1 cellular context compared by ENCODE assay signal in genomic region chr10:124741922-124742417, GRCh38.
TF ChIP-seq lines count a peak whose summit lies in the region.

No MANE protein-coding gene starts in this region.

TF ChIP-seq in GM23338, 12 proteins besides CTCF, POLR2A, EP300 and RAD21:
- TF ChIP-seq, protein P1, sequence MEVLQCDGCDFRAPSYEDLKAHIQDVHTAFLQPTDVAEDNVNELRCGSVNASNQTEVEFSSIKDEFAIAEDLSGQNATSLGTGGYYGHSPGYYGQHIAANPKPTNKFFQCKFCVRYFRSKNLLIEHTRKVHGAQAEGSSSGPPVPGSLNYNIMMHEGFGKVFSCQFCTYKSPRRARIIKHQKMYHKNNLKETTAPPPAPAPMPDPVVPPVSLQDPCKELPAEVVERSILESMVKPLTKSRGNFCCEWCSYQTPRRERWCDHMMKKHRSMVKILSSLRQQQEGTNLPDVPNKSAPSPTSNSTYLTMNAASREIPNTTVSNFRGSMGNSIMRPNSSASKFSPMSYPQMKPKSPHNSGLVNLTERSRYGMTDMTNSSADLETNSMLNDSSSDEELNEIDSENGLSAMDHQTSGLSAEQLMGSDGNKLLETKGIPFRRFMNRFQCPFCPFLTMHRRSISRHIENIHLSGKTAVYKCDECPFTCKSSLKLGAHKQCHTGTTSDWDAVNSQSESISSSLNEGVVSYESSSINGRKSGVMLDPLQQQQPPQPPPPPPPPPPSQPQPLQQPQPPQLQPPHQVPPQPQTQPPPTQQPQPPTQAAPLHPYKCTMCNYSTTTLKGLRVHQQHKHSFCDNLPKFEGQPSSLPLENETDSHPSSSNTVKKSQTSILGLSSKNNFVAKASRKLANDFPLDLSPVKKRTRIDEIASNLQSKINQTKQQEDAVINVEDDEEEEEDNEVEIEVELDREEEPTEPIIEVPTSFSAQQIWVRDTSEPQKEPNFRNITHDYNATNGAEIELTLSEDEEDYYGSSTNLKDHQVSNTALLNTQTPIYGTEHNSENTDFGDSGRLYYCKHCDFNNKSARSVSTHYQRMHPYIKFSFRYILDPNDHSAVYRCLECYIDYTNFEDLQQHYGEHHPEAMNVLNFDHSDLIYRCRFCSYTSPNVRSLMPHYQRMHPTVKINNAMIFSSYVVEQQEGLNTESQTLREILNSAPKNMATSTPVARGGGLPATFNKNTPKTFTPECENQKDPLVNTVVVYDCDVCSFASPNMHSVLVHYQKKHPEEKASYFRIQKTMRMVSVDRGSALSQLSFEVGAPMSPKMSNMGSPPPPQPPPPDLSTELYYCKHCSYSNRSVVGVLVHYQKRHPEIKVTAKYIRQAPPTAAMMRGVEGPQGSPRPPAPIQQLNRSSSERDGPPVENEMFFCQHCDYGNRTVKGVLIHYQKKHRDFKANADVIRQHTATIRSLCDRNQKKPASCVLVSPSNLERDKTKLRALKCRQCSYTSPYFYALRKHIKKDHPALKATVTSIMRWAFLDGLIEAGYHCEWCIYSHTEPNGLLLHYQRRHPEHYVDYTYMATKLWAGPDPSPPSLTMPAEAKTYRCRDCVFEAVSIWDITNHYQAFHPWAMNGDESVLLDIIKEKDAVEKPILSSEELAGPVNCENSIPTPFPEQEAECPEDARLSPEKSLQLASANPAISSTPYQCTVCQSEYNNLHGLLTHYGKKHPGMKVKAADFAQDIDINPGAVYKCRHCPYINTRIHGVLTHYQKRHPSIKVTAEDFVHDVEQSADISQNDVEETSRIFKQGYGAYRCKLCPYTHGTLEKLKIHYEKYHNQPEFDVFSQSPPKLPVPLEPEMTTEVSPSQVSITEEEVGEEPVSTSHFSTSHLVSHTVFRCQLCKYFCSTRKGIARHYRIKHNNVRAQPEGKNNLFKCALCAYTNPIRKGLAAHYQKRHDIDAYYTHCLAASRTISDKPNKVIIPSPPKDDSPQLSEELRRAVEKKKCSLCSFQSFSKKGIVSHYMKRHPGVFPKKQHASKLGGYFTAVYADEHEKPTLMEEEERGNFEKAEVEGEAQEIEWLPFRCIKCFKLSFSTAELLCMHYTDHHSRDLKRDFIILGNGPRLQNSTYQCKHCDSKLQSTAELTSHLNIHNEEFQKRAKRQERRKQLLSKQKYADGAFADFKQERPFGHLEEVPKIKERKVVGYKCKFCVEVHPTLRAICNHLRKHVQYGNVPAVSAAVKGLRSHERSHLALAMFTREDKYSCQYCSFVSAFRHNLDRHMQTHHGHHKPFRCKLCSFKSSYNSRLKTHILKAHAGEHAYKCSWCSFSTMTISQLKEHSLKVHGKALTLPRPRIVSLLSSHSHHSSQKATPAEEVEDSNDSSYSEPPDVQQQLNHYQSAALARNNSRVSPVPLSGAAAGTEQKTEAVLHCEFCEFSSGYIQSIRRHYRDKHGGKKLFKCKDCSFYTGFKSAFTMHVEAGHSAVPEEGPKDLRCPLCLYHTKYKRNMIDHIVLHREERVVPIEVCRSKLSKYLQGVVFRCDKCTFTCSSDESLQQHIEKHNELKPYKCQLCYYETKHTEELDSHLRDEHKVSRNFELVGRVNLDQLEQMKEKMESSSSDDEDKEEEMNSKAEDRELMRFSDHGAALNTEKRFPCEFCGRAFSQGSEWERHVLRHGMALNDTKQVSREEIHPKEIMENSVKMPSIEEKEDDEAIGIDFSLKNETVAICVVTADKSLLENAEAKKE (CRISPR knock-in tag; IDR thresholded peaks at IDR 0.05): no peak
- no peak for TF ChIP-seq ZNF114 (CRISPR knock-in tag; IDR thresholded peaks at IDR 0.05)
- TF ChIP-seq CREB1 (CRISPR knock-in tag; IDR thresholded peaks at IDR 0.05; ENCODE audit: low read depth): no peak
- no peak for TF ChIP-seq ZNF331 (CRISPR knock-in tag; IDR thresholded peaks at IDR 0.05; ENCODE audit: low read depth)
- no peak for TF ChIP-seq JUNB (IDR thresholded peaks at IDR 0.05; ENCODE audit: unreplicated experiment)
- no peak for TF ChIP-seq STAT1 (IDR thresholded peaks at IDR 0.05; ENCODE audit: unreplicated experiment)
- TF ChIP-seq NANOG (IDR thresholded peaks at IDR 0.05; ENCODE audit: borderline replicate concordance): no peak
- TF ChIP-seq EZH2 (IDR thresholded peaks at IDR 0.05; ENCODE audit: low read depth, unreplicated experiment): no peak
- no peak for TF ChIP-seq POLR2AphosphoS5 (IDR thresholded peaks at IDR 0.05; ENCODE audit: low read depth)
- no peak for TF ChIP-seq EZH2phosphoT487 (IDR thresholded peaks at IDR 0.05; ENCODE audit: unreplicated experiment)
- TF ChIP-seq REST (IDR thresholded peaks at IDR 0.05; ENCODE audit: unreplicated experiment): no peak
- no peak for TF ChIP-seq ETS1 (IDR thresholded peaks at IDR 0.05)
